Comparison of ENCODE assay signal across 16 cellular contexts in the genomic region with DNA sequence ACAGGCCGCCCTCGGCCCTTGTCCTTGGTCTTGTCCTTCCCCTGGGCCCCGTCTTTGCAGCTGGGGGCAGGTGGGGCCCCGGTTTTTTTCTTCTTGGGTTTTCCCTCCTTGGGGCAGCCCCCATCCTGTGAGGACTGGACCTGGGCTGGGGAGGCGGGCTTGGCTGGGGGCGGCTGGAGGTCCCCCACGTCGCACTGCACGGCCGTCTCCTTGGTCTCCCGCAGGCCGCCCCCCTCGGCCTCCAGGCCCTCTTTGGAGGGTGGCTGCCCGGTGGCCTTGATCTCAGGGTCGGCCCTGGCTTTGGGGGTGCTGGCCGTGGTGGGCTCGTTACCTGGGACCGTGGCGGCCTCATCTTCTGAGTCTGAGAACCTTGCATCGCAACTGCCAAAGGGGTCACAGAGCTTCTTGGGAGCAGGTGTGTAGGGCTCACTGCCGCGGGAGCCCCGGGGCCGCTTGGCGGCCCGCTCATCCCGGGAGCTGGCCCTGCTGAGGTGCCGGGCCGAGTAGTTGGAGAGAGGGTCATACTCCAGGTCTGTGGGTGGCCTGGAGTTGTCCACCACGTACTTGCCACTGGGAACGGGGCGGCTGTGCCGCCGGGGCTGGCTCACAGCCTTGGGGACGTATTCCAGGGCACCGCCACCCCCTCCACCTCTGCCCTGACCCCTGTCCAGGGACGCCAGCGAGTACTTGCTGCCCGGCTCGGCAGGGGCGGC.
"Had no signal": no experiment of that assay in that cellular context is flagged by ENCODE, and none has a peak within 500 bp of the region (broad histone marks: within the 10 kb centered on the region; RNA-seq: fewer than 3 reads in every experiment).

No MANE protein-coding gene starts in this region.

- H3K9me3 Mint-ChIP-seq: activated CD4-positive, alpha-beta memory T cell treated with anti-CD3 and anti-CD28 coated beads, Interleukin-2, amount 10 ng/mL, durations not matched to agents 7 days and 5 days; mesothelial cell of epicardium had no signal

- DNase-seq: activated CD4-positive, alpha-beta memory T cell treated with anti-CD3 and anti-CD28 coated beads, Interleukin-2, amount 10 ng/mL, durations not matched to agents 7 days and 5 days; activated CD4-positive, alpha-beta T cell treated with anti-CD3 and anti-CD28 coated beads for 1 hour; activated naive CD4-positive, alpha-beta T cell; caudate nucleus; effector CD4-positive, alpha-beta T cell; gastrocnemius medialis; kidney; left ventricle myocardium superior; stimulated activated CD4-positive, alpha-beta T cell treated with anti-CD3 and anti-CD28 coated beads, Interleukin-1b, Interleukin-23, amount 100 ng/mL, for 48 hours; stimulated activated naive CD4-positive, alpha-beta T cell; T-helper 2 cell; upper lobe of right lung had no signal

- H3K4me3 Mint-ChIP-seq: activated CD4-positive, alpha-beta memory T cell treated with anti-CD3 and anti-CD28 coated beads, Interleukin-2, amount 10 ng/mL, durations not matched to agents 7 days and 5 days; mesothelial cell of epicardium had no signal

- H3K27me3 ChIP-seq: gastrocnemius medialis, suprapubic skin, upper lobe of right lung had no signal

- H3K4me3 ChIP-seq: coronary artery, gastrocnemius medialis, suprapubic skin, upper lobe of right lung had no signal

- H3K27me3 Mint-ChIP-seq: activated CD4-positive, alpha-beta memory T cell treated with anti-CD3 and anti-CD28 coated beads, Interleukin-2, amount 10 ng/mL, durations not matched to agents 7 days and 5 days had no signal

- H3K9me3 ChIP-seq: gastrocnemius medialis, suprapubic skin, upper lobe of right lung had no signal

- ATAC-seq: gastrocnemius medialis, SK-N-SH treated with all-trans-retinoic acid at 6 μM for 48 hours, upper lobe of right lung had no signal

- H3K4me1 ChIP-seq: upper lobe of right lung had no signal

- H3K27ac ChIP-seq: coronary artery, gastrocnemius medialis, suprapubic skin, upper lobe of right lung had no signal

- H3K27ac Mint-ChIP-seq: activated CD4-positive, alpha-beta memory T cell treated with anti-CD3 and anti-CD28 coated beads, Interleukin-2, amount 10 ng/mL, durations not matched to agents 7 days and 5 days; mesothelial cell of epicardium had no signal
